Comparison of ENCODE assay signal across 10 cellular contexts in genomic region chr5:93587919-93588585, GRCh38. TPM values are rescaled to one million over a fixed set of nuclear protein-coding genes. Genes with fewer than 3 reads are reported as not detected.
DNase-seq lines count a peak whose midpoint lies in the region; ATAC-seq and TF ChIP-seq lines count a peak whose summit lies in the region.
"Had no signal": no experiment of that assay in that cellular context is flagged by ENCODE, and none has a peak within 500 bp of the region (broad histone marks: within the 10 kb centered on the region; RNA-seq: fewer than 3 reads in every experiment).

No MANE protein-coding gene starts in this region.

- no peak for TF ChIP-seq RAD21 in IMR-90 (IDR thresholded peaks at IDR 0.05; ENCODE audit: low read length)

- H3K36me3 ChIP-seq in IMR-90 (ENCODE audit: control insufficient read depth, insufficient read depth, low read length): peaks cover 43% of the 10 kb centered on the region
- H3K36me3 ChIP-seq in smooth muscle cell (ENCODE audit: low read depth): peaks cover 5% of the 10 kb centered on the region

- peak overlapping the region; percentile 85 for H3K14ac ChIP-seq in IMR-90 (replicated peaks; ENCODE audit: low read depth, low read length)

- H2AFZ ChIP-seq in IMR-90 (replicated peaks; ENCODE audit: low read length, poor library complexity) (peak overlapping the region; percentile 27), smooth muscle cell (ENCODE audit: low read depth) (no peak overlapping the region)

- H3K27me3 ChIP-seq in IMR-90 (ENCODE audit: control insufficient read depth, insufficient read depth, low read length) (no peaks in the 10 kb centered on the region), smooth muscle cell (ENCODE audit: low read depth) (peaks cover 81% of the 10 kb centered on the region)

- H3K4me1 ChIP-seq in IMR-90 (ENCODE audit: control insufficient read depth, insufficient read depth, low read length) (peaks cover 17% of the 10 kb centered on the region), smooth muscle cell (ENCODE audit: low read depth) (peaks cover 23% of the 10 kb centered on the region)

- dilution Hi-C loops in IMR-90 (cut with HindIII; ENCODE audit: low sequenced_read_pairs, unreplicated experiment): no loop called here

- in situ Hi-C loops in IMR-90 (cut with MboI; ENCODE audit: low sequenced_read_pairs): loop anchor here (10.0 to 25.0 kb wide), 4 partner anchors 327 to 1276 kb away; no protein-coding TSS in a partner anchor

- peak overlapping the region; percentile 93 for H2AK9ac ChIP-seq in IMR-90 (replicated peaks; ENCODE audit: low read depth, low read length, poor library complexity)

- peak overlapping the region; percentile 97 for H3K4ac ChIP-seq in IMR-90 (ENCODE audit: low read depth, low read length)

- WGBS in IMR-90 (ENCODE audit: extremely low coverage in 2 of 2, insufficient read length in 1 of 2), 2 experiments: 1% methylated on average over 53 of the region's 70 CpGs; no CpG with 5 or more reads in 1 of the 2 experiments
- 10% methylated on average over 68 of the region's 70 CpGs for WGBS in smooth muscle cell (ENCODE audit: low lambda C conversion rate)

- TF ChIP-seq CTCF in IMR-90 (conservative IDR thresholded peaks at IDR 0.05; ENCODE audit: low read depth, low read length): no peak
- no peak for TF ChIP-seq CTCF in smooth muscle cell (IDR thresholded peaks at IDR 0.05; ENCODE audit: borderline replicate concordance, insufficient read depth, poor library complexity, severe bottlenecking)

- peak overlapping the region; percentile 98 for H3K23ac ChIP-seq in IMR-90 (ENCODE audit: low read depth, low read length)

- CTCF ChIA-PET in IMR-90 (lab: Yijun Ruan, JAX): interaction anchor here (0.7 kb wide), 1 partner anchor 9 kb away, joined by 3 read pairs; no protein-coding TSS in a partner anchor

- peak overlapping the region; percentile 89 for H4K91ac ChIP-seq in IMR-90 (ENCODE audit: insufficient read depth, low read depth, low read length)

- peaks cover 6% of the 10 kb centered on the region for H3F3A ChIP-seq in smooth muscle cell (ENCODE audit: low read depth)

- peak overlapping the region; percentile 71 to 90 for H4K8ac ChIP-seq in IMR-90 (ENCODE audit: low read depth in 2 of 2, low read length in 2 of 2)

- peak overlapping the region; percentile 55 for H4K5ac ChIP-seq in IMR-90 (ENCODE audit: low read depth, low read length)

- peak overlapping the region; percentile 99 for H3K4me3 ChIP-seq in IMR-90 (ENCODE audit: insufficient read depth, low read depth, low read length)
- H3K4me3 ChIP-seq in smooth muscle cell: peak overlapping the region; percentile 79
- H3K4me3 ChIP-seq: skin epidermis had no signal

- H3K9me3 ChIP-seq in IMR-90 (ENCODE audit: control insufficient read depth, insufficient read depth, low read length): no peaks in the 10 kb centered on the region
- H3K9me3 ChIP-seq in smooth muscle cell (replicated peaks; ENCODE audit: low read depth): no peaks in the 10 kb centered on the region

- peak overlapping the region; percentile 88 for H3K4me2 ChIP-seq in IMR-90 (ENCODE audit: low read depth, low read length)
- H3K4me2 ChIP-seq in smooth muscle cell: peak overlapping the region; percentile 97

- H3K9ac ChIP-seq in IMR-90 (ENCODE audit: low read depth, low read length): peak overlapping the region; percentile 100
- no peak overlapping the region for H3K9ac ChIP-seq in smooth muscle cell (ENCODE audit: low read depth)

- H3K9me1 ChIP-seq in IMR-90 (ENCODE audit: insufficient read depth, low read length): peaks cover 3% of the 10 kb centered on the region; the same call in 1 of the 2 replicates

- H4K20me1 ChIP-seq in IMR-90 (ENCODE audit: insufficient read depth, low read length) (peaks cover 11% of the 10 kb centered on the region), smooth muscle cell (ENCODE audit: low read depth) (peaks cover 72% of the 10 kb centered on the region)

- peak overlapping the region; percentile 84 for H2BK120ac ChIP-seq in IMR-90 (ENCODE audit: low read depth, low read length)

- peak overlapping the region; percentile 99 for H2BK5ac ChIP-seq in IMR-90 (ENCODE audit: low read depth, low read length, poor library complexity, severe bottlenecking)

- peak overlapping the region; percentile 91 for H2AK5ac ChIP-seq in IMR-90 (ENCODE audit: low read depth, low read length)

- intact Hi-C loops in IMR-90 (cut with micrococcal nuclease): loop anchor here (5.0 to 10.0 kb wide), 4 partner anchors 517 to 1264 kb away; no protein-coding TSS in a partner anchor

- H3K56ac ChIP-seq in IMR-90 (ENCODE audit: extremely low read depth, insufficient read depth, low read length): 0 out of 2 replicates have a peak overlapping the region, but pooled peaks have one; percentile 49

- TF ChIP-seq POLR2A in IMR-90 (IDR thresholded peaks at IDR 0.05; ENCODE audit: low read depth, low read length): no peak

- H2BK20ac ChIP-seq in IMR-90 (ENCODE audit: low read depth, low read length): peak overlapping the region; percentile 46; the same call in 1 of the 2 replicates

- BruUV-seq in IMR-90 (replicated peaks; lab: Mats Ljungman, UMichigan): no TSS peak

- peaks cover 4% of the 10 kb centered on the region for H3K79me2 ChIP-seq in smooth muscle cell (ENCODE audit: low read depth)

- H3K27ac ChIP-seq in IMR-90 (ENCODE audit: insufficient read depth, low read length) (peak overlapping the region; percentile 99), angular gyrus (ENCODE audit: low read depth, low read length) (peak overlapping the region; percentile 58), smooth muscle cell (ENCODE audit: low read depth) (no peak overlapping the region)
- H3K27ac ChIP-seq: skin epidermis, VCaP had no signal

- DNase-seq in IMR-90 (no peak), iris pigment epithelial cell (ENCODE audit: low read depth) (peak; percentile 39), smooth muscle cell (lab: John Stamatoyannopoulos, UW; ENCODE audit: unreplicated experiment) (no peak)
- DNase-seq in stimulated activated naive CD4-positive, alpha-beta T cell (lab: John Stamatoyannopoulos, UW): no peak
- DNase-seq: NK-92 treated with Interleukin-12 subunit alpha and Interleukin-12 subunit beta, amount 100 ng/mL, for 24 hours had no signal

- H3K18ac ChIP-seq in IMR-90 (ENCODE audit: low read depth, low read length): peak overlapping the region; percentile 78

- ATAC-seq in IMR-90 (ENCODE audit: low read depth) (no peak), GM18861 (IDR thresholded peaks at IDR 0.05; ENCODE audit: unreplicated experiment) (no peak), GM21723 (IDR thresholded peaks at IDR 0.05; ENCODE audit: unreplicated experiment) (no peak)

- peaks cover 0 to 16% of the 10 kb centered on the region in 2 experiments; a peak in 2 of 4 replicates for H3K79me1 ChIP-seq in IMR-90 (ENCODE audit: low read depth in 1 of 2, low read length in 2 of 2)

- POLR2A ChIA-PET in IMR-90 (lab: Charles Lee; ENCODE audit: unreplicated experiment): interaction anchor here (2.6 kb wide), 1 partner anchor 11 kb away, joined by 12 read pairs; no protein-coding TSS in a partner anchor

- peak overlapping the region; percentile 60; the same call in 2 of the 3 replicates for H2BK15ac ChIP-seq in IMR-90 (ENCODE audit: low read depth, low read length)

TF ChIP-seq in IMR-90, 13 proteins besides CTCF, POLR2A, EP300 and RAD21:
- TF ChIP-seq MXI1 (IDR thresholded peaks at IDR 0.05; ENCODE audit: borderline replicate concordance, low read depth, low read length): no peak; the same call in 1 of the 2 replicates
- no peak for TF ChIP-seq MAZ (IDR thresholded peaks at IDR 0.05; ENCODE audit: borderline replicate concordance, low read depth, low read length)
- TF ChIP-seq ELK1 (IDR thresholded peaks at IDR 0.05; ENCODE audit: borderline replicate concordance, low read depth, low read length): no peak

RNA-seq across cellular contexts. Expression of gene NR2F1, which starts 5.0 kb away (rescaled TPM):
- total RNA-seq in IMR-90 (2012; rRNA removed) (18.1 and 19.0 TPM in 2 replicates), smooth muscle cell (8.2 and 22.5 TPM in 2 replicates)
- polyA plus RNA-seq in IMR-90 (2012; rRNA removed) (160 and 175 TPM in 2 replicates), smooth muscle cell (5.9 and 6.0 TPM in 2 replicates)
- polyA plus RNA-seq in IMR-90 (2012; cell fraction: cytosol; rRNA removed): 80.6 and 211 TPM in 2 replicates
- 153 and 546 TPM in 2 replicates for polyA plus RNA-seq in IMR-90 (2012; cell fraction: nucleus; rRNA removed; ENCODE audit: low replicate concordance)

RNA-seq across cellular contexts. Expression of gene NR2F1-AS1, which starts 7.0 kb away (rescaled TPM):
- total RNA-seq in IMR-90 (2012; rRNA removed): 12.5 and 17.8 TPM in 2 replicates
- polyA plus RNA-seq in IMR-90 (2012; rRNA removed): 12.1 and 12.8 TPM in 2 replicates
- 3.6 and 4.5 TPM in 2 replicates for polyA plus RNA-seq in IMR-90 (2012; cell fraction: cytosol; rRNA removed)
- polyA plus RNA-seq in IMR-90 (2012; cell fraction: nucleus; rRNA removed; ENCODE audit: low replicate concordance): 7.6 and 30.6 TPM in 2 replicates
- 18.7 and 31.0 TPM in 2 replicates for total RNA-seq in smooth muscle cell
- polyA plus RNA-seq in smooth muscle cell: 22.9 and 26.1 TPM in 2 replicates
